Comparison of ENCODE assay signal across 23 cellular contexts in genomic region chr1:154874465-154874864, GRCh38.
"Had no signal": no experiment of that assay in that cellular context is flagged by ENCODE, and none has a peak within 500 bp of the region (broad histone marks: within the 10 kb centered on the region; RNA-seq: fewer than 3 reads in every experiment).

No MANE protein-coding gene starts in this region.

- FAIRE-seq: colon had no signal

- H3K4me2 ChIP-seq: SK-N-SH had no signal

- DNase-seq: activated CD4-positive, CD25-positive, alpha-beta regulatory T cell; activated CD8-positive, alpha-beta memory T cell treated with anti-CD3 and anti-CD28 coated beads, Interleukin-2, amount 50 U/mL, for 4 hours; activated CD8-positive, alpha-beta T cell treated with anti-CD3 and anti-CD28 coated beads for 36 hours; activated effector memory CD4-positive, alpha-beta T cell treated with Interleukin-2 at 50 U/mL for 16 hours; activated naive CD4-positive, alpha-beta T cell; activated T-cell treated with anti-CD3 and anti-CD28 coated beads, Interleukin-2, amount 50 U/mL, for 72 hours; anterior cingulate cortex; cerebellar nuclear complex; MV-4-11; NCI-H1092 treated with DMSO at 0.1 percent for 48 hours; NCI-H1417 treated with DMSO at 0.1 percent for 48 hours; NCI-H1694; NCI-H2029; NCI-H2107; NCI-H2171 treated with DMSO at 0.1 percent for 48 hours; NCI-H226; NCI-H526; NCI-H774; OCI-M1; RPMI8226; SK-N-SH had no signal

- H3K9me3 ChIP-seq: SK-N-SH had no signal

- H3K27ac ChIP-seq: VCaP had no signal

- H3K9ac ChIP-seq: SK-N-SH had no signal
